13 cellular contexts compared by ENCODE assay signal in genomic region chr7:80014507-80014906, GRCh38.
DNase-seq lines count a peak whose midpoint lies in the region; ATAC-seq and TF ChIP-seq lines count a peak whose summit lies in the region.
"Had no signal": no experiment of that assay in that cellular context is flagged by ENCODE, and none has a peak within 500 bp of the region (broad histone marks: within the 10 kb centered on the region; RNA-seq: fewer than 3 reads in every experiment).

No MANE protein-coding gene starts in this region.

- POLR2A ChIA-PET in HEK293T (lab: Yijun Ruan, JAX) = no interaction called here

- intact Hi-C loops in Right ventricle myocardium inferior (cut with DNase I) = no loop called here

- ATAC-seq in GM21390 (IDR thresholded peaks at IDR 0.05; ENCODE audit: unreplicated experiment) = no peak
- no peak for ATAC-seq in Right ventricle myocardium inferior
- ATAC-seq: left lung had no signal

- CTCF ChIA-PET in HEK293T (lab: Yijun Ruan, JAX) = no interaction called here

- no peak for TF ChIP-seq CTCF in GM13976 (IDR thresholded peaks at IDR 0.05; ENCODE audit: borderline replicate concordance, control extremely low read depth, extremely low read depth, insufficient read depth, missing control alignments)

- peak; percentile 24 for DNase-seq in HEK293T (ENCODE audit: extremely low spot score)
- DNase-seq in RKO (ENCODE audit: low spot score) = peak; percentile 25
- peak; percentile 67 for DNase-seq in fibroblast of peridontal ligament (ENCODE audit: extremely low read depth)
- DNase-seq in renal cortical epithelial cell (ENCODE audit: low read depth) = peak; percentile 42
- DNase-seq in GM13976 (ENCODE audit: low spot score) = no peak
- no peak for DNase-seq in Right ventricle myocardium inferior (ENCODE audit: missing footprints)
- DNase-seq: activated naive CD8-positive, alpha-beta T cell treated with anti-CD3 and anti-CD28 coated beads, Interleukin-2, amount 10 ng/mL, durations not matched to agents 7 days and 5 days; DMS79; Karpas-422; left lung; NCI-H524 treated with DMSO at 0.1 percent for 48 hours; T-helper 1 cell had no signal

- in situ Hi-C loops in GM13976 (cut with MboI; ENCODE audit: low sequenced_read_pairs, unreplicated experiment) = no loop called here

TF ChIP-seq in HEK293T, 16 proteins besides CTCF, POLR2A, EP300 and RAD21:
- TF ChIP-seq SP1 (IDR thresholded peaks at IDR 0.05) (no peak), PKNOX1 (IDR thresholded peaks at IDR 0.05) (no peak), CTBP1 (IDR thresholded peaks at IDR 0.05; ENCODE audit: borderline replicate concordance) (no peak)

Comparison
In these comparisons a context has a peak if more than half of its experiments do, and no peak if none do; other contexts are left out.
1. DNase-seq: peak in HEK293T (single experiment), RKO (single experiment), fibroblast of peridontal ligament (single experiment) and renal cortical epithelial cell (single experiment); none in GM13976 (single experiment) and Right ventricle myocardium inferior (single experiment).